9 cellular contexts compared by ENCODE assay signal in the genomic region with DNA sequence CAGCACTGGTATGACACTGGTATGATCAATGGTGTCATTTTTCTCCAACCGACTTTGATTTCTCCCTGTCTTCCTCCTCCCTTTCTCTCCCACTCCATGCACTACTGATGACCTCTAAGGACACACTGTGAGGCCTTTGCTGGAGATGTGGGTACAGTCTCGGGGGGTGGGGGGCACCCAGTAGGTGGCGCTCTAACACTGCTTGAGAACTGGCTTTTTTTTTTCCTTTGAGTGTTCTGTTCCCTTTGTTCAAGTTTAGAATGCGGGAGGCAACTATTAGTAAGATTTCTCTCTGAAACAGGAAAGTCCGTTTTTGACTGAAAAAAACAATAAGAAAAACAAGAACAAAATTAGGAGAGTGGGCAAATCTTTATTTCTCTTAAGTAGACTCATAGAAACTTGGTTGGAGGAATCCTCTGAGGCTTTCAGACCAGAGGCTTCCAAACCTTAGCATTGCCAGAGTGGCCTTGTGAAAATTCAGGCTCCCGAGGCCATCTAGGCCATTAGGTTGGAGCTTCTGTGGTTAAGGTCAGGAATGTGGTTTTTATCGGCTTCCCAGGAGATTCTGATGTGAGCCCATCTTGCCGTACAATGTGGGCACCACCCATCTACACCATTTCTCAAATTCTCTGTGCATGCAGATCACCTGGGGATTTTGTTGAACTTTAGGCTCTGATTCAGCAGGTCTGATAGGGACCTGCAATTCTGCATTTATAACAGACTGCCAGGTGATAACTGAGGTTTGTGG. TPM values are rescaled to one million over a fixed set of nuclear protein-coding genes. Genes with fewer than 3 reads are reported as not detected.
DNase-seq lines count a peak whose midpoint lies in the region; ATAC-seq and TF ChIP-seq lines count a peak whose summit lies in the region.
"Had no signal": no experiment of that assay in that cellular context is flagged by ENCODE, and none has a peak within 500 bp of the region (broad histone marks: within the 10 kb centered on the region; RNA-seq: fewer than 3 reads in every experiment).

No MANE protein-coding gene starts in this region.

- no peaks in the 10 kb centered on the region for H3K9me3 Mint-ChIP-seq in chondrocyte (ENCODE audit: low read depth)

- intact Hi-C loops in A673 (cut with micrococcal nuclease; ENCODE audit: unreplicated experiment), result no loop called here

- H3K36me3 ChIP-seq in A673 (ENCODE audit: insufficient read depth, low read length, poor library complexity, severe bottlenecking) (no peaks in the 10 kb centered on the region), GM06990 (ENCODE audit: control insufficient read depth, insufficient read depth, low read length) (no peaks in the 10 kb centered on the region; the same call in none of the 2 replicates)

- H3K4me1 ChIP-seq in A673 (ENCODE audit: insufficient read depth, low read length, poor library complexity, severe bottlenecking), result no peaks in the 10 kb centered on the region

- POLR2A ChIA-PET in A673 (lab: Charles Lee; ENCODE audit: low non-redundant PET), result interaction anchor here (0.6 kb wide), 1 partner anchor 1547 kb away, joined by 14 read pairs; no protein-coding TSS in a partner anchor

- H3K4me3 ChIP-seq in A673 (ENCODE audit: low read depth, low read length, poor library complexity, severe bottlenecking) (no peak overlapping the region), GM06990 (replicated peaks; ENCODE audit: low read depth, low read length) (no peak overlapping the region)

- ATAC-seq in HG03159 (IDR thresholded peaks at IDR 0.05; ENCODE audit: unreplicated experiment), result peak; percentile 55

- H3K27me3 ChIP-seq in A673 (replicated peaks; ENCODE audit: insufficient read depth, low read depth, low read length, poor library complexity) (no peaks in the 10 kb centered on the region), GM06990 (replicated peaks; ENCODE audit: control insufficient read depth, insufficient read depth, low read length) (no peaks in the 10 kb centered on the region)

- no TSS peak for BruUV-seq in A673 (replicated peaks; lab: Mats Ljungman, UMichigan)

- CTCF ChIA-PET in A673 (lab: Charles Lee), result interaction anchor here (0.5 to 0.6 kb wide), 2 partner anchors 96 to 333 kb away, joined by 3 to 4 read pairs; no protein-coding TSS in a partner anchor

- no peak overlapping the region for H3K27ac ChIP-seq in A673 (ENCODE audit: low read depth, low read length, poor library complexity, severe bottlenecking)
- H3K27ac ChIP-seq: epithelial cell of prostate had no signal

- no peak overlapping the region for H3K4me3 Mint-ChIP-seq in chondrocyte (ENCODE audit: unreplicated experiment)

- no peaks in the 10 kb centered on the region for H3K9me3 ChIP-seq in A673 (ENCODE audit: low read depth, low read length, poor library complexity, severe bottlenecking)

- DNase-seq in A673 (ENCODE audit: low spot score) (peak; percentile 68), GM06990 (ENCODE audit: extremely low read depth, insufficient read length) (no peak), SK-N-DZ (ENCODE audit: low spot score) (peak; percentile 40), chondrocyte (ENCODE audit: low spot score) (no peak), midbrain (lab: John Stamatoyannopoulos, UW) (peak; percentile 9), amniotic stem cell (lab: John Stamatoyannopoulos, UW) (no peak)
- no peak for DNase-seq in effector CD4-positive, alpha-beta T cell

- H3K27ac Mint-ChIP-seq in chondrocyte (ENCODE audit: unreplicated experiment), result no peak overlapping the region

- H3K36me3 Mint-ChIP-seq in chondrocyte (ENCODE audit: low read depth), result peaks cover 9% of the 10 kb centered on the region

- no peaks in the 10 kb centered on the region for H3K27me3 Mint-ChIP-seq in chondrocyte (ENCODE audit: low read depth)

- H3K4me1 Mint-ChIP-seq in chondrocyte (ENCODE audit: low read depth), result peaks cover 17% of the 10 kb centered on the region

- TF ChIP-seq CTCF in A673 (conservative IDR thresholded peaks at IDR 0.05; ENCODE audit: low read depth, low read length) (peak; percentile 98), GM06990 (IDR thresholded peaks at IDR 0.05; ENCODE audit: insufficient read depth, low read length, poor library complexity, severe bottlenecking) (peak; percentile 85), chondrocyte (IDR thresholded peaks at IDR 0.05) (peak; percentile 78)

RNA-seq across cellular contexts. Expression of gene PANX1, which starts 43.2 kb away (rescaled TPM):
- total RNA-seq in A673 (2021) (34.2 and 39.0 TPM in 2 replicates), chondrocyte (25.6 to 36.4 TPM (median 35.7 TPM) in 3 replicates)
- 45.6 and 51.8 TPM in 2 replicates for polyA plus RNA-seq in SK-N-DZ (2014; cell fraction: cytosol; rRNA removed)
- polyA plus RNA-seq in SK-N-DZ (2014; cell fraction: nucleus; rRNA removed), result 22.3 and 28.4 TPM in 2 replicates

Comparison
In these comparisons a context has a peak if more than half of its experiments do, and no peak if none do; other contexts are left out.
1. DNase-seq: peak in A673 (single experiment), SK-N-DZ (single experiment) and midbrain (single experiment); none in GM06990 (single experiment), chondrocyte (single experiment), effector CD4-positive, alpha-beta T cell (single experiment) and amniotic stem cell (single experiment).
2. Peak in every context shown above with its lines, with median percentiles within 50 percentile points of each other: CTCF ChIP-seq.